In genomic region chr2:64751286-64752260, GRCh38 we compare ENCODE assay signal across 1 cellular context.
TF ChIP-seq lines count a peak whose summit lies in the region.

No MANE protein-coding gene starts in this region.

TF ChIP-seq in HepG2, 621 proteins besides CTCF, POLR2A, EP300 and RAD21 (continued from another document and continues in another):
- TF ChIP-seq ZNF18 (CRISPR knock-in tag; IDR thresholded peaks at IDR 0.05; ENCODE audit: insufficient replicate concordance) (no peak), GATA4 (IDR thresholded peaks at IDR 0.05; ENCODE audit: borderline replicate concordance, low read depth) (0 out of 2 replicates have a peak, but pooled peaks have one; percentile 31), RNF219 (CRISPR knock-in tag; IDR thresholded peaks at IDR 0.05) (no peak), RBAK (CRISPR knock-in tag; IDR thresholded peaks at IDR 0.05) (no peak), ZNF589 (CRISPR knock-in tag; conservative IDR thresholded peaks at IDR 0.05) (no peak), FOXM1 (CRISPR knock-in tag; IDR thresholded peaks at IDR 0.05) (no peak), TBX3 (IDR thresholded peaks at IDR 0.05; ENCODE audit: borderline replicate concordance) (no peak), ZNF484 (CRISPR knock-in tag; IDR thresholded peaks at IDR 0.05; ENCODE audit: borderline replicate concordance, low read depth) (no peak), HNRNPUL1 (IDR thresholded peaks at IDR 0.05; ENCODE audit: low read depth, low read length) (no peak), HNF1B (CRISPR knock-in tag; IDR thresholded peaks at IDR 0.05) (peak; percentile 52; the same call in 1 of the 2 replicates), ZBTB42 (CRISPR knock-in tag; IDR thresholded peaks at IDR 0.05) (no peak), XBP1 (CRISPR knock-in tag; IDR thresholded peaks at IDR 0.05) (no peak), ZSCAN29 (CRISPR knock-in tag; conservative IDR thresholded peaks at IDR 0.05) (0 out of 2 replicates have a peak, but pooled peaks have one; percentile 73), ZNF766 (CRISPR knock-in tag; IDR thresholded peaks at IDR 0.05; ENCODE audit: borderline replicate concordance) (0 out of 2 replicates have a peak, but pooled peaks have one; percentile 58), MAX (IDR thresholded peaks at IDR 0.05) (peak; percentile 80), ZNF841 (CRISPR knock-in tag; IDR thresholded peaks at IDR 0.05; ENCODE audit: borderline replicate concordance) (no peak), NFE2L1 (CRISPR knock-in tag; IDR thresholded peaks at IDR 0.05; ENCODE audit: borderline replicate concordance) (0 out of 2 replicates have a peak, but pooled peaks have one; percentile 18), LCORL (IDR thresholded peaks at IDR 0.05) (no peak), LCORL (CRISPR knock-in tag; IDR thresholded peaks at IDR 0.05) (peak; percentile 53; the same call in 1 of the 2 replicates), ZSCAN22 (CRISPR knock-in tag; IDR thresholded peaks at IDR 0.05) (no peak), POLR2AphosphoS2 (IDR thresholded peaks at IDR 0.05; ENCODE audit: low read depth, low read length) (no peak), SAFB2 (CRISPR knock-in tag; IDR thresholded peaks at IDR 0.05; ENCODE audit: borderline replicate concordance, low read depth) (no peak), ZNF670 (CRISPR knock-in tag; IDR thresholded peaks at IDR 0.05; ENCODE audit: borderline replicate concordance) (peak; percentile 90; the same call in 1 of the 2 replicates), CBFB (CRISPR knock-in tag; IDR thresholded peaks at IDR 0.05) (no peak), ZNF367 (CRISPR knock-in tag; IDR thresholded peaks at IDR 0.05; ENCODE audit: borderline replicate concordance) (no peak), GLMP (CRISPR knock-in tag; IDR thresholded peaks at IDR 0.05; ENCODE audit: borderline replicate concordance) (no peak), GABPA (IDR thresholded peaks at IDR 0.05; ENCODE audit: low read depth, low read length) (no peak), GABPA (CRISPR knock-in tag; IDR thresholded peaks at IDR 0.05; ENCODE audit: low read depth) (peak; percentile 45), ZNF724P (CRISPR knock-in tag; IDR thresholded peaks at IDR 0.05; ENCODE audit: borderline replicate concordance) (no peak; the same call in none of the 2 replicates), SMAD1 (CRISPR knock-in tag; IDR thresholded peaks at IDR 0.05; ENCODE audit: borderline replicate concordance, low read depth) (peak; percentile 80; the same call in 1 of the 2 replicates), PREB (CRISPR knock-in tag; IDR thresholded peaks at IDR 0.05) (no peak), ZNF781 (CRISPR knock-in tag; IDR thresholded peaks at IDR 0.05; ENCODE audit: borderline replicate concordance, not compliant biosample characterization) (peak; percentile 77), TARDBP (CRISPR knock-in tag; IDR thresholded peaks at IDR 0.05) (peak; percentile 83), RNF2 (conservative IDR thresholded peaks at IDR 0.05; ENCODE audit: low read depth) (no peak; the same call in 1 of the 2 replicates), POGZ (CRISPR knock-in tag; IDR thresholded peaks at IDR 0.05) (peak; percentile 72), MBNL3 (CRISPR knock-in tag; conservative IDR thresholded peaks at IDR 0.05) (no peak), SOX5 (CRISPR knock-in tag; IDR thresholded peaks at IDR 0.05; ENCODE audit: borderline replicate concordance) (peak; percentile 30; the same call in 1 of the 2 replicates), SMARCC2 (IDR thresholded peaks at IDR 0.05) (no peak)
- TF ChIP-seq, protein P1, sequence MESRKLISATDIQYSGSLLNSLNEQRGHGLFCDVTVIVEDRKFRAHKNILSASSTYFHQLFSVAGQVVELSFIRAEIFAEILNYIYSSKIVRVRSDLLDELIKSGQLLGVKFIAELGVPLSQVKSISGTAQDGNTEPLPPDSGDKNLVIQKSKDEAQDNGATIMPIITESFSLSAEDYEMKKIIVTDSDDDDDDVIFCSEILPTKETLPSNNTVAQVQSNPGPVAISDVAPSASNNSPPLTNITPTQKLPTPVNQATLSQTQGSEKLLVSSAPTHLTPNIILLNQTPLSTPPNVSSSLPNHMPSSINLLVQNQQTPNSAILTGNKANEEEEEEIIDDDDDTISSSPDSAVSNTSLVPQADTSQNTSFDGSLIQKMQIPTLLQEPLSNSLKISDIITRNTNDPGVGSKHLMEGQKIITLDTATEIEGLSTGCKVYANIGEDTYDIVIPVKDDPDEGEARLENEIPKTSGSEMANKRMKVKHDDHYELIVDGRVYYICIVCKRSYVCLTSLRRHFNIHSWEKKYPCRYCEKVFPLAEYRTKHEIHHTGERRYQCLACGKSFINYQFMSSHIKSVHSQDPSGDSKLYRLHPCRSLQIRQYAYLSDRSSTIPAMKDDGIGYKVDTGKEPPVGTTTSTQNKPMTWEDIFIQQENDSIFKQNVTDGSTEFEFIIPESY (CRISPR knock-in tag; IDR thresholded peaks at IDR 0.05): peak; percentile 56
- TF ChIP-seq, protein P2, sequence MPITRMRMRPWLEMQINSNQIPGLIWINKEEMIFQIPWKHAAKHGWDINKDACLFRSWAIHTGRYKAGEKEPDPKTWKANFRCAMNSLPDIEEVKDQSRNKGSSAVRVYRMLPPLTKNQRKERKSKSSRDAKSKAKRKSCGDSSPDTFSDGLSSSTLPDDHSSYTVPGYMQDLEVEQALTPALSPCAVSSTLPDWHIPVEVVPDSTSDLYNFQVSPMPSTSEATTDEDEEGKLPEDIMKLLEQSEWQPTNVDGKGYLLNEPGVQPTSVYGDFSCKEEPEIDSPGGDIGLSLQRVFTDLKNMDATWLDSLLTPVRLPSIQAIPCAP (CRISPR knock-in tag; IDR thresholded peaks at IDR 0.05; ENCODE audit: low read depth): no peak
- TF ChIP-seq, protein P3, sequence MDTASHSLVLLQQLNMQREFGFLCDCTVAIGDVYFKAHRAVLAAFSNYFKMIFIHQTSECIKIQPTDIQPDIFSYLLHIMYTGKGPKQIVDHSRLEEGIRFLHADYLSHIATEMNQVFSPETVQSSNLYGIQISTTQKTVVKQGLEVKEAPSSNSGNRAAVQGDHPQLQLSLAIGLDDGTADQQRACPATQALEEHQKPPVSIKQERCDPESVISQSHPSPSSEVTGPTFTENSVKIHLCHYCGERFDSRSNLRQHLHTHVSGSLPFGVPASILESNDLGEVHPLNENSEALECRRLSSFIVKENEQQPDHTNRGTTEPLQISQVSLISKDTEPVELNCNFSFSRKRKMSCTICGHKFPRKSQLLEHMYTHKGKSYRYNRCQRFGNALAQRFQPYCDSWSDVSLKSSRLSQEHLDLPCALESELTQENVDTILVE (CRISPR knock-in tag; IDR thresholded peaks at IDR 0.05): no peak; the same call in 1 of the 2 replicates
- TF ChIP-seq, protein P4, sequence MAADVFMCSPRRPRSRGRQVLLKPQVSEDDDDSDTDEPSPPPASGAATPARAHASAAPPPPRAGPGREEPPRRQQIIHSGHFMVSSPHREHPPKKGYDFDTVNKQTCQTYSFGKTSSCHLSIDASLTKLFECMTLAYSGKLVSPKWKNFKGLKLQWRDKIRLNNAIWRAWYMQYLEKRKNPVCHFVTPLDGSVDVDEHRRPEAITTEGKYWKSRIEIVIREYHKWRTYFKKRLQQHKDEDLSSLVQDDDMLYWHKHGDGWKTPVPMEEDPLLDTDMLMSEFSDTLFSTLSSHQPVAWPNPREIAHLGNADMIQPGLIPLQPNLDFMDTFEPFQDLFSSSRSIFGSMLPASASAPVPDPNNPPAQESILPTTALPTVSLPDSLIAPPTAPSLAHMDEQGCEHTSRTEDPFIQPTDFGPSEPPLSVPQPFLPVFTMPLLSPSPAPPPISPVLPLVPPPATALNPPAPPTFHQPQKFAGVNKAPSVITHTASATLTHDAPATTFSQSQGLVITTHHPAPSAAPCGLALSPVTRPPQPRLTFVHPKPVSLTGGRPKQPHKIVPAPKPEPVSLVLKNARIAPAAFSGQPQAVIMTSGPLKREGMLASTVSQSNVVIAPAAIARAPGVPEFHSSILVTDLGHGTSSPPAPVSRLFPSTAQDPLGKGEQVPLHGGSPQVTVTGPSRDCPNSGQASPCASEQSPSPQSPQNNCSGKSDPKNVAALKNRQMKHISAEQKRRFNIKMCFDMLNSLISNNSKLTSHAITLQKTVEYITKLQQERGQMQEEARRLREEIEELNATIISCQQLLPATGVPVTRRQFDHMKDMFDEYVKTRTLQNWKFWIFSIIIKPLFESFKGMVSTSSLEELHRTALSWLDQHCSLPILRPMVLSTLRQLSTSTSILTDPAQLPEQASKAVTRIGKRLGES (CRISPR knock-in tag; IDR thresholded peaks at IDR 0.05; ENCODE audit: borderline replicate concordance): no peak
- TF ChIP-seq, protein P5, sequence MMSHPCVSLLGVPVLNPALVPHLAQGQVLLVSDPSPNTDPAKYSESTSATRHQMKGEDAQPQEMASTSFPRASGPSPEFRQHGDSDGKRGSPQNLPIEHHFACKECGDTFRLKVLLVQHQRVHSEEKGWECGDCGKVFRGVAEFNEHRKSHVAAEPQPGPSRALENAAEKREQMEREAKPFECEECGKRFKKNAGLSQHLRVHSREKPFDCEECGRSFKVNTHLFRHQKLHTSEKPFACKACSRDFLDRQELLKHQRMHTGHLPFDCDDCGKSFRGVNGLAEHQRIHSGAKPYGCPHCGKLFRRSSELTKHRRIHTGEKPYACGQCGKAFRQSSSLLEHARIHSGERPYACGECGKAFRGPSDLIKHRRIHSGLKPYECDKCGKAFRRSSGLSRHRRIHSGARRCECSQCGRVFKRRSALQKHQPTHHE (CRISPR knock-in tag; IDR thresholded peaks at IDR 0.05; ENCODE audit: borderline replicate concordance): no peak; the same call in 1 of the 2 replicates
- TF ChIP-seq, protein P6, sequence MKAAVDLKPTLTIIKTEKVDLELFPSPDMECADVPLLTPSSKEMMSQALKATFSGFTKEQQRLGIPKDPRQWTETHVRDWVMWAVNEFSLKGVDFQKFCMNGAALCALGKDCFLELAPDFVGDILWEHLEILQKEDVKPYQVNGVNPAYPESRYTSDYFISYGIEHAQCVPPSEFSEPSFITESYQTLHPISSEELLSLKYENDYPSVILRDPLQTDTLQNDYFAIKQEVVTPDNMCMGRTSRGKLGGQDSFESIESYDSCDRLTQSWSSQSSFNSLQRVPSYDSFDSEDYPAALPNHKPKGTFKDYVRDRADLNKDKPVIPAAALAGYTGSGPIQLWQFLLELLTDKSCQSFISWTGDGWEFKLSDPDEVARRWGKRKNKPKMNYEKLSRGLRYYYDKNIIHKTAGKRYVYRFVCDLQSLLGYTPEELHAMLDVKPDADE (CRISPR knock-in tag; IDR thresholded peaks at IDR 0.05): 0 out of 2 replicates have a peak, but pooled peaks have one; percentile 63
